Comparison of ENCODE assay signal across 18 cellular contexts in the genomic region with DNA sequence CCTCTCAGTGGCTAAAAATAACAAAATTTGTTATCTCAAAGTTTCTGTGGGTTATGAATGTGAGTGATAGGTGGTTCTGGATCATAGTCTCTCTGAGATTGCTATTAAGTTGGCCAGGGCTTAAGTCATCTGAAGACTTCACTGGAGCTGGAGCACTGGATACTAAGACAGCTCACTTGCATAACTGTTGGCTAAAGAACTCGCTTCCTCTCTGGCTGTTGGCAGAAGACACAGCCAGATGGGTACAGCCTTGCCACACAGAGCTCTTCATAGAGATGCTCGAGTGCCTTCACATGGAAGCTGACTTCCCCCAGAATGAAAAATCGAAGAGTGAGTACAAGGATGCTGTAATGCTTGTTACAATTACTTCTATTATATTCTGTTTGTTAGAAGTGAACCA.
DNase-seq lines count a peak whose midpoint lies in the region; ATAC-seq and TF ChIP-seq lines count a peak whose summit lies in the region.
"Had no signal": no experiment of that assay in that cellular context is flagged by ENCODE, and none has a peak within 500 bp of the region (broad histone marks: within the 10 kb centered on the region; RNA-seq: fewer than 3 reads in every experiment).

No MANE protein-coding gene starts in this region.

- WGBS in mammary epithelial cell (ENCODE audit: low coverage, missing lambda C conversion rate): 27% methylated on average over 3 of the region's 3 CpGs
- 78% methylated on average over 3 of the region's 3 CpGs for WGBS in esophagus muscularis mucosa
- 53% methylated on average over 3 of the region's 3 CpGs for WGBS in right cardiac atrium

- H2AFZ ChIP-seq in mammary epithelial cell (ENCODE audit: low read depth, low read length): no peak overlapping the region

- no peak for TF ChIP-seq EP300 in esophagus muscularis mucosa (IDR thresholded peaks at IDR 0.05)

- H3K9me3 Mint-ChIP-seq in MCF 10A (ENCODE audit: unreplicated experiment): no peaks in the 10 kb centered on the region

- H3K27me3 Mint-ChIP-seq in MCF 10A (ENCODE audit: insufficient read depth, unreplicated experiment): no peaks in the 10 kb centered on the region

- no peak overlapping the region for H3K4me3 ChIP-seq in mammary epithelial cell (replicated peaks in 1 of 3; ENCODE audit: insufficient read depth in 1 of 3, low read depth in 2 of 3, low read length in 3 of 3)
- no peak overlapping the region for H3K4me3 ChIP-seq in esophagus muscularis mucosa
- no peak overlapping the region for H3K4me3 ChIP-seq in right cardiac atrium (ENCODE audit: low read length)
- H3K4me3 ChIP-seq in colonic mucosa: no peak overlapping the region
- H3K4me3 ChIP-seq: BLaER1 treated with 17β-estradiol and CSF1 and Interleukin-3, amounts not matched to agents 10 nM and 100 nM; K562 had no signal

- no peaks in the 10 kb centered on the region for H4K20me1 ChIP-seq in mammary epithelial cell (ENCODE audit: insufficient read depth, low read length)
- H4K20me1 ChIP-seq: BLaER1 treated with 17β-estradiol and CSF1 and Interleukin-3, amounts not matched to agents 10 nM and 100 nM had no signal

- H3K9ac ChIP-seq in mammary epithelial cell (ENCODE audit: insufficient read depth, low read length) (no peak overlapping the region), colonic mucosa (ENCODE audit: low read depth in 2 of 2, low read length in 2 of 2) (no peak overlapping the region)
- H3K9ac ChIP-seq: BLaER1 treated with 17β-estradiol and CSF1 and Interleukin-3, amounts not matched to agents 10 nM and 100 nM had no signal

- POLR2A ChIA-PET in MCF 10A (lab: Yijun Ruan, JAX): interaction anchor here (0.6 kb wide), 1 partner anchor 23 kb away, joined by 3 read pairs; no protein-coding TSS in a partner anchor

- H3K4me1 ChIP-seq in mammary epithelial cell (ENCODE audit: insufficient read depth, low read length) (no peaks in the 10 kb centered on the region), esophagus muscularis mucosa (peaks cover 0 to 8% (median 4%) of the 10 kb centered on the region in 4 donors), right cardiac atrium (ENCODE audit: control insufficient read depth, insufficient read depth, low read length) (peaks cover 3% of the 10 kb centered on the region), colonic mucosa (no peaks in the 10 kb centered on the region)
- H3K4me1 ChIP-seq: BLaER1 treated with 17β-estradiol and CSF1 and Interleukin-3, amounts not matched to agents 10 nM and 100 nM had no signal

- peak; percentile 17 for DNase-seq in MCF 10A (ENCODE audit: unreplicated experiment)
- DNase-seq in mammary epithelial cell: no peak
- DNase-seq in esophagus muscularis mucosa (ENCODE audit: extremely low spot score): peak; percentile 19
- DNase-seq in right cardiac atrium: no peak
- DNase-seq in superior temporal gyrus (ENCODE audit: extremely low spot score): peak; percentile 68
- DNase-seq in colonic mucosa: no peak
- no peak for DNase-seq in NCI-H1436 (lab: John Stamatoyannopoulos, UW)
- DNase-seq: CD8-positive, alpha-beta memory T cell; GOT3; NCI-H1105; NCI-H1694 treated with DMSO at 0.1 percent for 48 hours; NCI-H226; NCI-H524 treated with DMSO at 0.1 percent for 48 hours; SHP77 had no signal

- BruUV-seq in MCF 10A (replicated peaks; lab: Mats Ljungman, UMichigan) (no TSS peak), mammary epithelial cell (replicated peaks; lab: Mats Ljungman, UMichigan) (no TSS peak)

- TF ChIP-seq CTCF in MCF 10A (IDR thresholded peaks at IDR 0.05; ENCODE audit: unreplicated experiment) (no peak), mammary epithelial cell (conservative IDR thresholded peaks at IDR 0.05 in 1 of 2, IDR thresholded peaks at IDR 0.05 in 1 of 2; ENCODE audit: extremely low read depth in 1 of 2, insufficient read depth in 1 of 2, low read depth in 1 of 2, low read length in 2 of 2) (no peak), esophagus muscularis mucosa (IDR thresholded peaks at IDR 0.05) (no peak), colonic mucosa (IDR thresholded peaks at IDR 0.05) (no peak)

- H3K27ac ChIP-seq in mammary epithelial cell (ENCODE audit: insufficient read depth, low read depth, low read length) (no peak overlapping the region), esophagus muscularis mucosa (replicated peaks in 1 of 4) (no peak overlapping the region), right cardiac atrium (ENCODE audit: low read length) (no peak overlapping the region), colonic mucosa (no peak overlapping the region)
- H3K27ac ChIP-seq: BLaER1 treated with 17β-estradiol and CSF1 and Interleukin-3, amounts not matched to agents 10 nM and 100 nM had no signal

- intact Hi-C loops in MCF 10A (cut with micrococcal nuclease) (no loop called here), mammary epithelial cell (cut with micrococcal nuclease) (no loop called here), esophagus muscularis mucosa (cut with DNase I) (no loop called here), right cardiac atrium (cut with DNase I) (no loop called here), colonic mucosa (cut with DNase I) (no loop called here)

- peak; percentile 54 to 61 for ATAC-seq in right cardiac atrium
- no peak for ATAC-seq in HG03045 (IDR thresholded peaks at IDR 0.05; ENCODE audit: unreplicated experiment)
- ATAC-seq: K562, Panc1 had no signal

- H3K36me3 Mint-ChIP-seq in MCF 10A (ENCODE audit: insufficient read depth, unreplicated experiment): no peaks in the 10 kb centered on the region
- H3K36me3 Mint-ChIP-seq: CD8-positive, alpha-beta memory T cell had no signal

- H3K9me3 ChIP-seq in mammary epithelial cell (replicated peaks; ENCODE audit: insufficient read depth, low read length) (no peaks in the 10 kb centered on the region), esophagus muscularis mucosa (no peaks in the 10 kb centered on the region), right cardiac atrium (ENCODE audit: control insufficient read depth, low read length) (no peaks in the 10 kb centered on the region), colonic mucosa (no peaks in the 10 kb centered on the region)
- H3K9me3 ChIP-seq: BLaER1 treated with 17β-estradiol and CSF1 and Interleukin-3, amounts not matched to agents 10 nM and 100 nM had no signal

- in situ Hi-C loops in mammary epithelial cell (cut with MboI; ENCODE audit: low sequenced_read_pairs in 2 of 2): loop anchor here in 1 of 2 donors (25.0 kb wide), 2 partner anchors 945 to 1445 kb away; a partner anchor contains a TSS

- H3K27me3 ChIP-seq in mammary epithelial cell (ENCODE audit: insufficient read depth, low read length): no peaks in the 10 kb centered on the region
- no peaks in the 10 kb centered on the region for H3K27me3 ChIP-seq in esophagus muscularis mucosa
- H3K27me3 ChIP-seq in right cardiac atrium (ENCODE audit: control insufficient read depth, insufficient read depth): no peaks in the 10 kb centered on the region
- H3K27me3 ChIP-seq in colonic mucosa: no peaks in the 10 kb centered on the region
- H3K27me3 ChIP-seq: BLaER1 treated with 17β-estradiol and CSF1 and Interleukin-3, amounts not matched to agents 10 nM and 100 nM had no signal

- H3K4me2 ChIP-seq in mammary epithelial cell (ENCODE audit: insufficient read depth, low read depth, low read length): no peak overlapping the region
- H3K4me2 ChIP-seq: BLaER1 treated with 17β-estradiol and CSF1 and Interleukin-3, amounts not matched to agents 10 nM and 100 nM had no signal

- H3K4me1 Mint-ChIP-seq in MCF 10A (ENCODE audit: insufficient read depth, unreplicated experiment): no peaks in the 10 kb centered on the region
- H3K4me1 Mint-ChIP-seq: CD8-positive, alpha-beta memory T cell had no signal

- no peak overlapping the region for H3K4me3 Mint-ChIP-seq in MCF 10A (ENCODE audit: unreplicated experiment)
- H3K4me3 Mint-ChIP-seq: CD8-positive, alpha-beta memory T cell had no signal

- H3K36me3 ChIP-seq in mammary epithelial cell (ENCODE audit: insufficient read depth, low read length): no peaks in the 10 kb centered on the region
- no peaks in the 10 kb centered on the region for H3K36me3 ChIP-seq in esophagus muscularis mucosa
- H3K36me3 ChIP-seq in colonic mucosa: no peaks in the 10 kb centered on the region
- H3K36me3 ChIP-seq: BLaER1 treated with 17β-estradiol and CSF1 and Interleukin-3, amounts not matched to agents 10 nM and 100 nM had no signal

- H3K27ac Mint-ChIP-seq in MCF 10A (ENCODE audit: low read depth, unreplicated experiment): no peak overlapping the region
- H3K27ac Mint-ChIP-seq: CD8-positive, alpha-beta memory T cell had no signal

- H3K79me2 ChIP-seq in mammary epithelial cell (ENCODE audit: insufficient read depth, low read length): no peaks in the 10 kb centered on the region

- dilution Hi-C loops in mammary epithelial cell (cut with HindIII; ENCODE audit: low sequenced_read_pairs): no loop called here

- no peak for TF ChIP-seq POLR2A in esophagus muscularis mucosa (IDR thresholded peaks at IDR 0.05; ENCODE audit: low read depth)

- CTCF ChIA-PET in MCF 10A (lab: Yijun Ruan, JAX): interaction anchor here (0.6 to 1.6 kb wide), 6 partner anchors 8 to 948 kb away, joined by 3 to 8 read pairs (median 4); no protein-coding TSS in a partner anchor
- CTCF ChIA-PET in mammary epithelial cell (lab: Charles Lee; ENCODE audit: low non-redundant PET): no interaction called here

Comparison
In these comparisons a context has a peak if more than half of its experiments do, and no peak if none do; other contexts are left out.
1. DNase-seq: peak in MCF 10A (single experiment), esophagus muscularis mucosa (single experiment) and superior temporal gyrus (single experiment); none in mammary epithelial cell (single experiment), right cardiac atrium (0 of 3), colonic mucosa (single experiment) and NCI-H1436 (single experiment).